In genomic region chr2:157929871-157930667, GRCh38 we compare ENCODE assay signal across 1 cellular context.
TF ChIP-seq lines count a peak whose summit lies in the region.

No MANE protein-coding gene starts in this region.

TF ChIP-seq in K562, 482 proteins besides CTCF, POLR2A, EP300 and RAD21 (continued from another document):
- TF ChIP-seq CHD7 (IDR thresholded peaks at IDR 0.05; ENCODE audit: low read depth, low read length) = no peak
- TF ChIP-seq, protein P1, sequence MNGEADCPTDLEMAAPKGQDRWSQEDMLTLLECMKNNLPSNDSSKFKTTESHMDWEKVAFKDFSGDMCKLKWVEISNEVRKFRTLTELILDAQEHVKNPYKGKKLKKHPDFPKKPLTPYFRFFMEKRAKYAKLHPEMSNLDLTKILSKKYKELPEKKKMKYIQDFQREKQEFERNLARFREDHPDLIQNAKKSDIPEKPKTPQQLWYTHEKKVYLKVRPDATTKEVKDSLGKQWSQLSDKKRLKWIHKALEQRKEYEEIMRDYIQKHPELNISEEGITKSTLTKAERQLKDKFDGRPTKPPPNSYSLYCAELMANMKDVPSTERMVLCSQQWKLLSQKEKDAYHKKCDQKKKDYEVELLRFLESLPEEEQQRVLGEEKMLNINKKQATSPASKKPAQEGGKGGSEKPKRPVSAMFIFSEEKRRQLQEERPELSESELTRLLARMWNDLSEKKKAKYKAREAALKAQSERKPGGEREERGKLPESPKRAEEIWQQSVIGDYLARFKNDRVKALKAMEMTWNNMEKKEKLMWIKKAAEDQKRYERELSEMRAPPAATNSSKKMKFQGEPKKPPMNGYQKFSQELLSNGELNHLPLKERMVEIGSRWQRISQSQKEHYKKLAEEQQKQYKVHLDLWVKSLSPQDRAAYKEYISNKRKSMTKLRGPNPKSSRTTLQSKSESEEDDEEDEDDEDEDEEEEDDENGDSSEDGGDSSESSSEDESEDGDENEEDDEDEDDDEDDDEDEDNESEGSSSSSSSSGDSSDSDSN (IDR thresholded peaks at IDR 0.05; ENCODE audit: borderline replicate concordance in 1 of 2, low read depth in 2 of 2, low read length in 2 of 2) = no peak
- TF ChIP-seq ZFP1 (CRISPR knock-in tag; IDR thresholded peaks at IDR 0.05) = no peak
- TF ChIP-seq POU5F1 (IDR thresholded peaks at IDR 0.05; ENCODE audit: borderline replicate concordance, low read depth, low read length, partially characterized antibody) = no peak
- no peak for TF ChIP-seq THRAP3 (IDR thresholded peaks at IDR 0.05; ENCODE audit: borderline replicate concordance)
TF ChIP-seq in K562: peak in this region for 270.
